ENCODE assay signal across 15 cellular contexts in the genomic region with DNA sequence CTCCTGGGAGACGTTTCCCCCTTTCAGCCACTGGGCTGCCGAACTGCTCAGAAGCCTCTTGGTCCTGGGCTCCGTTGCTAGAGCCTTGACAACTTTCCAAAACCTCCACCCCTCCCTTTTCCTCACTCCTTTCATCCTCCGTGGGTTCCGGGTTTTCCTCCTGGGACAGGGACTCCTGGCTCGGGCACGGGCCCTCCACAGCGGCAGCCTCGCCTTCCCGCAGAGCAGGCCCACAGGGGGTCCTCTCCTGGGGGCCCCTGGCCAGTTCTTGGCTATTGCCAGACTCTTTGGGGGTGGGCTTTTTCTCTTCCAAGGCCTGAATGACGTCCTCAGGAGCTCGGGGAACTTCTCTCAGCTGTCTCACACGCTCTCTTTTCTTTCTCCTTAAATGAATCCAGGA. TPM values are rescaled to one million over a fixed set of nuclear protein-coding genes. Genes with fewer than 3 reads are reported as not detected.
DNase-seq lines count a peak whose midpoint lies in the region; ATAC-seq and TF ChIP-seq lines count a peak whose summit lies in the region.
"Had no signal": no experiment of that assay in that cellular context is flagged by ENCODE, and none has a peak within 500 bp of the region (broad histone marks: within the 10 kb centered on the region; RNA-seq: fewer than 3 reads in every experiment).

No MANE protein-coding gene starts in this region.

- peaks cover 2% of the 10 kb centered on the region for H3K36me3 Mint-ChIP-seq in activated CD4-positive, alpha-beta T cell treated with anti-CD3 and anti-CD28 coated beads, Interleukin-2, amount 10 ng/mL, durations not matched to agents 7 days and 5 days (ENCODE audit: low read depth)
- peaks cover 29 to 52% of the 10 kb centered on the region in 2 donors for H3K36me3 Mint-ChIP-seq in stimulated activated naive B cell treated with anti-CD40 and anti-IgM and Interleukin-4, amounts not matched to agents 10 μg/mL and 1 μg/mL and 100 μg/mL, for 72 hours

- H3K27ac Mint-ChIP-seq in activated CD4-positive, alpha-beta T cell treated with anti-CD3 and anti-CD28 coated beads, Interleukin-2, amount 10 ng/mL, durations not matched to agents 7 days and 5 days, result peak overlapping the region; percentile 54
- H3K27ac Mint-ChIP-seq in stimulated activated naive B cell treated with anti-CD40 and anti-IgM and Interleukin-4, amounts not matched to agents 10 μg/mL and 1 μg/mL and 100 μg/mL, for 72 hours, result peak overlapping the region; percentile 37

- H3K4me2 ChIP-seq in PC-9, result no peak overlapping the region
- H3K4me2 ChIP-seq: BLaER1 treated with 17β-estradiol and CSF1 and Interleukin-3, amounts not matched to agents 10 nM and 100 nM had no signal

- H3K27ac ChIP-seq in PC-9, result no peak overlapping the region
- H3K27ac ChIP-seq in dorsolateral prefrontal cortex, result peak overlapping the region in 44 of 59 donors; percentile 8 to 74 (median 50)
- H3K27ac ChIP-seq: 22Rv1; BLaER1 treated with 17β-estradiol and CSF1 and Interleukin-3, amounts not matched to agents 10 nM and 100 nM had no signal

- no peaks in the 10 kb centered on the region for H3K9me3 ChIP-seq in PC-9 (ENCODE audit: insufficient read depth, low read depth)
- H3K9me3 ChIP-seq: BLaER1 treated with 17β-estradiol and CSF1 and Interleukin-3, amounts not matched to agents 10 nM and 100 nM; HAP-1 had no signal

- TF ChIP-seq CTCF in PC-9 (conservative IDR thresholded peaks at IDR 0.05) (no peak), dorsolateral prefrontal cortex (IDR thresholded peaks at IDR 0.05 in 54 of 56, conservative IDR thresholded peaks at IDR 0.05 in 2 of 56; ENCODE audit: low read depth in 1 of 56, partially characterized antibody in 56 of 56) (no peak)

- POLR2A ChIA-PET in activated CD4-positive, alpha-beta T cell treated with anti-CD3 and anti-CD28 coated beads, Interleukin-2, amount 10 ng/mL, durations not matched to agents 7 days and 5 days (lab: Charles Lee), result no interaction called here
- POLR2A ChIA-PET in PC-9 (lab: Charles Lee; ENCODE audit: unreplicated experiment), result no interaction called here

- BruUV-seq in PC-9 (replicated peaks; lab: Mats Ljungman, UMichigan), result TSS peak; percentile 19

- H3F3A ChIP-seq in PC-9 (ENCODE audit: insufficient read depth, low read depth), result peaks cover 16% of the 10 kb centered on the region

- intact Hi-C loops in PC-9 (cut with micrococcal nuclease; ENCODE audit: unreplicated experiment) (no loop called here), dorsolateral prefrontal cortex (cut with DNase I) (no loop called here)

- peaks cover 4% of the 10 kb centered on the region; the same call in 1 of the 2 replicates for H3K4me1 ChIP-seq in PC-9 (replicated peaks; ENCODE audit: insufficient read depth)

- no peak for DNase-seq in activated CD4-positive, alpha-beta T cell treated with anti-CD3 and anti-CD28 coated beads, Interleukin-2, amount 10 ng/mL, durations not matched to agents 7 days and 5 days
- DNase-seq in activated CD4-positive, alpha-beta T cell treated with anti-CD3 and anti-CD28 coated beads, Interleukin-2, amount 50 U/mL, for 48 hours, result no peak
- no peak for DNase-seq in PC-9
- DNase-seq in dorsolateral prefrontal cortex, result no peak
- DNase-seq in stimulated activated naive B cell treated with anti-CD40 and anti-IgM and Interleukin-4, amounts not matched to agents 10 μg/mL and 1 μg/mL and 100 μg/mL, for 72 hours, result no peak
- no peak for DNase-seq in HCEC 1CT
- DNase-seq in NCI-H187 (lab: John Stamatoyannopoulos, UW), result no peak
- DNase-seq: DMS153, NCI-H1092, NCI-H345, NCI-H526 treated with DMSO at 0.1 percent for 48 hours had no signal

- no peaks in the 10 kb centered on the region for H3K9me3 Mint-ChIP-seq in activated CD4-positive, alpha-beta T cell treated with anti-CD3 and anti-CD28 coated beads, Interleukin-2, amount 10 ng/mL, durations not matched to agents 7 days and 5 days
- H3K9me3 Mint-ChIP-seq in stimulated activated naive B cell treated with anti-CD40 and anti-IgM and Interleukin-4, amounts not matched to agents 10 μg/mL and 1 μg/mL and 100 μg/mL, for 72 hours, result no peaks in the 10 kb centered on the region

- no peaks in the 10 kb centered on the region; the same call in 1 of the 2 replicates for H3K36me3 ChIP-seq in PC-9 (ENCODE audit: low read depth)

- no peaks in the 10 kb centered on the region for H3K9me2 ChIP-seq in PC-9 (ENCODE audit: insufficient read depth)

- no peak for ATAC-seq in stimulated activated naive B cell treated with anti-CD40 and anti-IgM and Interleukin-4, amounts not matched to agents 10 μg/mL and 1 μg/mL and 100 μg/mL, for 72 hours (replicated peaks)
- ATAC-seq in GM18870 (IDR thresholded peaks at IDR 0.05; ENCODE audit: unreplicated experiment), result no peak

- CTCF ChIA-PET in activated CD4-positive, alpha-beta T cell treated with anti-CD3 and anti-CD28 coated beads, Interleukin-2, amount 10 ng/mL, durations not matched to agents 7 days and 5 days (lab: Charles Lee), result interaction anchor here (6.7 kb wide), 1 partner anchor 37 kb away, joined by 131 read pairs; no protein-coding TSS in a partner anchor
- CTCF ChIA-PET in PC-9 (lab: Charles Lee), result no interaction called here

- H3K79me2 ChIP-seq in PC-9 (ENCODE audit: low read depth), result peaks cover 4% of the 10 kb centered on the region

- no peaks in the 10 kb centered on the region for H3K27me3 Mint-ChIP-seq in activated CD4-positive, alpha-beta T cell treated with anti-CD3 and anti-CD28 coated beads, Interleukin-2, amount 10 ng/mL, durations not matched to agents 7 days and 5 days
- H3K27me3 Mint-ChIP-seq in stimulated activated naive B cell treated with anti-CD40 and anti-IgM and Interleukin-4, amounts not matched to agents 10 μg/mL and 1 μg/mL and 100 μg/mL, for 72 hours, result no peaks in the 10 kb centered on the region

- no peak overlapping the region for H3K4me3 Mint-ChIP-seq in activated CD4-positive, alpha-beta T cell treated with anti-CD3 and anti-CD28 coated beads, Interleukin-2, amount 10 ng/mL, durations not matched to agents 7 days and 5 days
- no peak overlapping the region for H3K4me3 Mint-ChIP-seq in stimulated activated naive B cell treated with anti-CD40 and anti-IgM and Interleukin-4, amounts not matched to agents 10 μg/mL and 1 μg/mL and 100 μg/mL, for 72 hours

- no peaks in the 10 kb centered on the region for H3K27me3 ChIP-seq in PC-9 (ENCODE audit: insufficient read depth, low read depth)
- no peaks in the 10 kb centered on the region for H3K27me3 ChIP-seq in dorsolateral prefrontal cortex
- H3K27me3 ChIP-seq: BLaER1 treated with 17β-estradiol and CSF1 and Interleukin-3, amounts not matched to agents 10 nM and 100 nM had no signal

- H4K20me1 ChIP-seq in PC-9 (ENCODE audit: insufficient read depth), result no peaks in the 10 kb centered on the region

- no peak overlapping the region for H2AFZ ChIP-seq in PC-9

- no peaks in the 10 kb centered on the region for H3K4me1 Mint-ChIP-seq in activated CD4-positive, alpha-beta T cell treated with anti-CD3 and anti-CD28 coated beads, Interleukin-2, amount 10 ng/mL, durations not matched to agents 7 days and 5 days
- peaks cover 0 to 2% of the 10 kb centered on the region in 2 donors for H3K4me1 Mint-ChIP-seq in stimulated activated naive B cell treated with anti-CD40 and anti-IgM and Interleukin-4, amounts not matched to agents 10 μg/mL and 1 μg/mL and 100 μg/mL, for 72 hours

- H3K4me3 ChIP-seq in PC-9 (no peak overlapping the region), dorsolateral prefrontal cortex (no peak overlapping the region)
- H3K4me3 ChIP-seq: BLaER1 treated with 17β-estradiol and CSF1 and Interleukin-3, amounts not matched to agents 10 nM and 100 nM; HAP-1 had no signal

RNA-seq across cellular contexts. Expression of gene MNT, which starts 19.3 kb away (rescaled TPM):
- total RNA-seq in activated CD4-positive, alpha-beta T cell treated with anti-CD3 and anti-CD28 coated beads, Interleukin-2, amount 10 ng/mL, durations not matched to agents 7 days and 5 days, result 10 to 100 TPM; 24.2 to 31.1 TPM
- 60.7 and 72.3 TPM in 2 replicates for total RNA-seq in PC-9 (2021)
- 10 to 100 TPM; 32.2 to 70.3 (median 43.0) TPM for total RNA-seq in dorsolateral prefrontal cortex
